Comparison of ENCODE assay signal across 1 cellular context in genomic region chr14:44657153-44657552, GRCh38.
TF ChIP-seq lines count a peak whose summit lies in the region.

No MANE protein-coding gene starts in this region.

TF ChIP-seq in HepG2, 621 proteins besides CTCF, POLR2A, EP300 and RAD21 (continued from another document):
- no peak for TF ChIP-seq PAXIP1 (CRISPR knock-in tag; conservative IDR thresholded peaks at IDR 0.05)
- TF ChIP-seq IKZF5 (CRISPR knock-in tag; IDR thresholded peaks at IDR 0.05): no peak
- no peak for TF ChIP-seq DMTF1 (CRISPR knock-in tag; IDR thresholded peaks at IDR 0.05)
- no peak for TF ChIP-seq ZNF687 (CRISPR knock-in tag; IDR thresholded peaks at IDR 0.05)
- no peak for TF ChIP-seq HMG20B (CRISPR knock-in tag; conservative IDR thresholded peaks at IDR 0.05)
